ENCODE assay signal across 13 cellular contexts in genomic region chr17:49508061-49508865, GRCh38. TPM values are rescaled to one million over a fixed set of nuclear protein-coding genes. Genes with fewer than 3 reads are reported as not detected.
DNase-seq lines count a peak whose midpoint lies in the region; ATAC-seq and TF ChIP-seq lines count a peak whose summit lies in the region.
"Had no signal": no experiment of that assay in that cellular context is flagged by ENCODE, and none has a peak within 500 bp of the region (broad histone marks: within the 10 kb centered on the region; RNA-seq: fewer than 3 reads in every experiment).

No MANE protein-coding gene starts in this region.

- no peaks in the 10 kb centered on the region for H3K36me3 ChIP-seq in esophagus squamous epithelium
- H3K36me3 ChIP-seq: neutrophil, upper lobe of left lung had no signal

- H3K4me1 ChIP-seq in esophagus squamous epithelium, result peaks cover 13 to 53% (median 16%) of the 10 kb centered on the region in 3 donors

- ATAC-seq in omental fat pad (ENCODE audit: low FRiP score), result no peak
- ATAC-seq: activated T-cell treated with anti-CD3 and anti-CD28 coated beads, Interleukin-2, amount 50 U/mL, for 72 hours; heart left ventricle had no signal

- H3K36me3 Mint-ChIP-seq in type B pancreatic cell, result peaks cover 10% of the 10 kb centered on the region

- TF ChIP-seq CTCF in esophagus squamous epithelium (IDR thresholded peaks at IDR 0.05) (no peak), type B pancreatic cell (conservative IDR thresholded peaks at IDR 0.05) (no peak), omental fat pad (IDR thresholded peaks at IDR 0.05) (no peak)

- DNase-seq in NCI-H2029 (lab: John Stamatoyannopoulos, UW) (peak; percentile 15), NCI-H2029 treated with DMSO at 0.1 percent for 48 hours (lab: John Stamatoyannopoulos, UW) (no peak), NCI-H69 (lab: John Stamatoyannopoulos, UW) (peak; percentile 96), esophagus squamous epithelium (lab: John Stamatoyannopoulos, UW) (no peak), type B pancreatic cell (ENCODE audit: extremely low spot score, unreplicated experiment) (no peak), retina (no peak), omental fat pad (ENCODE audit: low spot score) (no peak), mesenteric fat pad (ENCODE audit: low spot score) (no peak)
- DNase-seq: activated T-cell treated with anti-CD3 and anti-CD28 coated beads, Interleukin-2, amount 50 U/mL, for 72 hours; heart left ventricle; stimulated activated CD4-positive, alpha-beta T cell treated with anti-CD3 and anti-CD28 coated beads, Interleukin-4, amount 100 ng/mL, for 24 hours had no signal

- no peaks in the 10 kb centered on the region for H3K9me3 ChIP-seq in esophagus squamous epithelium
- H3K9me3 ChIP-seq: heart left ventricle, neutrophil, upper lobe of left lung had no signal

- intact Hi-C loops in esophagus squamous epithelium (cut with DNase I), result no loop called here

- peaks cover 25% of the 10 kb centered on the region for H3K4me1 Mint-ChIP-seq in type B pancreatic cell (ENCODE audit: unreplicated experiment)

- H3K27ac ChIP-seq in esophagus squamous epithelium, result peak overlapping the region; percentile 15 to 61 (median 35)
- H3K27ac ChIP-seq: heart left ventricle, neutrophil, upper lobe of left lung had no signal

- H3K27me3 ChIP-seq in esophagus squamous epithelium, result peaks cover 0 to 76% (median 0%) of the 10 kb centered on the region in 4 donors
- H3K27me3 ChIP-seq: upper lobe of left lung had no signal

- no peak overlapping the region for H3K4me3 ChIP-seq in esophagus squamous epithelium
- H3K4me3 ChIP-seq: heart left ventricle, upper lobe of left lung had no signal

- H3K27me3 Mint-ChIP-seq in type B pancreatic cell, result peaks cover 14% of the 10 kb centered on the region

- peak overlapping the region; percentile 34 for H3K4me3 Mint-ChIP-seq in type B pancreatic cell
- H3K4me3 Mint-ChIP-seq: activated T-cell treated with anti-CD3 and anti-CD28 coated beads, Interleukin-2, amount 50 U/mL, for 72 hours had no signal

- no peaks in the 10 kb centered on the region for H3K9me3 Mint-ChIP-seq in type B pancreatic cell
- H3K9me3 Mint-ChIP-seq: activated T-cell treated with anti-CD3 and anti-CD28 coated beads, Interleukin-2, amount 50 U/mL, for 72 hours had no signal

- 23 to 33% methylated on average over 7 to 11 of the region's 17 CpGs for WGBS in esophagus squamous epithelium, 2 donors

- TF ChIP-seq POLR2A in esophagus squamous epithelium (IDR thresholded peaks at IDR 0.05), result no peak

- H3K27ac Mint-ChIP-seq in type B pancreatic cell, result peak overlapping the region; percentile 46
- H3K27ac Mint-ChIP-seq: activated T-cell treated with anti-CD3 and anti-CD28 coated beads, Interleukin-2, amount 50 U/mL, for 72 hours had no signal

RNA-seq across cellular contexts. Expression of gene NGFR, which starts 13.2 kb away (rescaled TPM):
- total RNA-seq in esophagus squamous epithelium (1 to 10 TPM; 1.6 to 9.6 (median 4.9) TPM), type B pancreatic cell (ENCODE audit: low replicate concordance) (2.1 and 41.3 TPM in 2 replicates), omental fat pad (10 to 100 TPM in 3 of 4 donors, 1 to 10 TPM in 1; 6.5 to 44.6 (median 33.7) TPM), mesenteric fat pad (42.0 TPM)

Comparison
In these comparisons a context has a peak if more than half of its experiments do, and no peak if none do; other contexts are left out.
1. DNase-seq: peak in NCI-H2029 (single experiment) and NCI-H69 (single experiment); none in NCI-H2029 treated with DMSO at 0.1 percent for 48 hours (single experiment), esophagus squamous epithelium (single experiment), type B pancreatic cell (single experiment), retina (single experiment), omental fat pad (single experiment) and mesenteric fat pad (single experiment).